Comparison of ENCODE assay signal across 8 cellular contexts in genomic region chr1:117366982-117367768, GRCh38. TPM values are rescaled to one million over a fixed set of nuclear protein-coding genes. Genes with fewer than 3 reads are reported as not detected.
DNase-seq lines count a peak whose midpoint lies in the region; ATAC-seq lines count a peak whose summit lies in the region.

Gene MAN1A2, plus strand, starts transcription at chr1:117367449. Its CDS starts 735 bp downstream, at chr1:117368184.

- peak within 1 kb of the TSS; percentile 99 for H3K18ac ChIP-seq in neuronal stem cell (ENCODE audit: low read length)

- H3K36me3 ChIP-seq in SJCRH30 (no peaks in the 10 kb centered on the region), neuronal stem cell (replicated peaks in 1 of 2; ENCODE audit: control insufficient read depth in 2 of 2, insufficient read depth in 2 of 2, low read length in 2 of 2) (no peaks in the 10 kb centered on the region)

- H2BK120ac ChIP-seq in neuronal stem cell (ENCODE audit: low read depth, low read length) = no peak within 1 kb of the TSS

- H3K4me1 ChIP-seq in SJCRH30 = peaks cover 10% of the 10 kb centered on the region
- H3K4me1 ChIP-seq in neuronal stem cell (ENCODE audit: control insufficient read depth in 2 of 2, insufficient read depth in 1 of 2, low read depth in 1 of 2, low read length in 2 of 2) = peaks cover 2 to 23% of the 10 kb centered on the region in 2 donors

- DNase-seq in DMS79 treated with DMSO at 0.1 percent for 48 hours (lab: John Stamatoyannopoulos, UW) (peak; percentile 43), HuH-7.5 (ENCODE audit: low spot score) (peak; percentile 47), SJCRH30 (peak; percentile 69 to 76), foreskin melanocyte (peak; percentile 49), neuronal stem cell (ENCODE audit: low spot score) (peak; percentile 81), substantia nigra (lab: John Stamatoyannopoulos, UW) (peak; percentile 32 to 93 (median 79))
- peak; percentile 73 for DNase-seq in activated naive CD4-positive, alpha-beta T cell treated with Interleukin-2 at 50 U/mL for 16 hours

- H4K8ac ChIP-seq in neuronal stem cell (ENCODE audit: low read depth, low read length) = no peak within 1 kb of the TSS

- H2BK5ac ChIP-seq in neuronal stem cell (ENCODE audit: low read length) = peak within 1 kb of the TSS; percentile 93

- H3K4me3 ChIP-seq in SJCRH30 (peak within 1 kb of the TSS; percentile 73), neuronal stem cell (ENCODE audit: low read length in 2 of 2) (peak within 1 kb of the TSS; percentile 87 to 97)

- H3K14ac ChIP-seq in neuronal stem cell (ENCODE audit: low read length) = no peak within 1 kb of the TSS

- H4K91ac ChIP-seq in neuronal stem cell (ENCODE audit: low read depth, low read length, poor library complexity) = peak within 1 kb of the TSS; percentile 35

- no peak within 1 kb of the TSS for H2BK12ac ChIP-seq in neuronal stem cell (ENCODE audit: low read length)

- no CpG with 5 or more reads among the region's 93 CpGs for WGBS in neuronal stem cell (ENCODE audit: extremely low coverage in 2 of 2, insufficient read length in 2 of 2, insufficient replicate concordance in 1 of 2), 2 donors

- H3K9ac ChIP-seq in neuronal stem cell (ENCODE audit: low read depth, low read length, poor library complexity) = peak within 1 kb of the TSS; percentile 94

- ATAC-seq in GM21515 (IDR thresholded peaks at IDR 0.05; ENCODE audit: unreplicated experiment) = peak; percentile 68

- peak within 1 kb of the TSS; percentile 94 for H2AFZ ChIP-seq in neuronal stem cell (ENCODE audit: low read length)

- no peaks in the 10 kb centered on the region for H3K9me3 ChIP-seq in SJCRH30 (replicated peaks)
- no peaks in the 10 kb centered on the region for H3K9me3 ChIP-seq in neuronal stem cell (replicated peaks in 1 of 2; ENCODE audit: control insufficient read depth in 2 of 2, insufficient read depth in 1 of 2, low read depth in 1 of 2, low read length in 2 of 2)

- H3K27me3 ChIP-seq in SJCRH30 (no peaks in the 10 kb centered on the region), neuronal stem cell (ENCODE audit: control insufficient read depth in 3 of 3, insufficient read depth in 3 of 3, low read depth in 1 of 3, low read length in 3 of 3) (no peaks in the 10 kb centered on the region)

- no peak within 1 kb of the TSS for H3K4ac ChIP-seq in neuronal stem cell (ENCODE audit: low read length)

- H2AK5ac ChIP-seq in neuronal stem cell (ENCODE audit: low read depth, low read length) = no peak within 1 kb of the TSS

- peak within 1 kb of the TSS; percentile 66 for H3K4me2 ChIP-seq in neuronal stem cell (ENCODE audit: insufficient read depth, low read length, poor library complexity, severe bottlenecking)

- no peak within 1 kb of the TSS for H2BK15ac ChIP-seq in neuronal stem cell (ENCODE audit: low read length)

- peak within 1 kb of the TSS; percentile 90 for H3K27ac ChIP-seq in SJCRH30
- H3K27ac ChIP-seq in neuronal stem cell (replicated peaks; ENCODE audit: low read length) = peak within 1 kb of the TSS; percentile 96
- H3K27ac ChIP-seq in substantia nigra (ENCODE audit: low read depth, low read length, poor library complexity, severe bottlenecking) = peak within 1 kb of the TSS; percentile 89

- peaks cover 2% of the 10 kb centered on the region for H3K79me1 ChIP-seq in neuronal stem cell (ENCODE audit: low read depth, low read length)

- peak within 1 kb of the TSS; percentile 86 for H3K23ac ChIP-seq in neuronal stem cell (ENCODE audit: low read depth, low read length, poor library complexity)

RNA-seq across cellular contexts. Expression of gene MAN1A2, which starts in this region (rescaled TPM):
- 68.0 and 74.2 TPM in 2 replicates for total RNA-seq in SJCRH30 (2014; rRNA removed; shearing (Covaris generic))
- 16.8 TPM for polyA plus RNA-seq in neuronal stem cell (2013, experiment 1 of 2)
- polyA plus RNA-seq in neuronal stem cell (2013, experiment 2 of 2) = 17.6 TPM

Comparison
In these comparisons a context has a peak if more than half of its experiments do, and no peak if none do; other contexts are left out.
1. Peak in every context shown above with its lines: DNase-seq, ATAC-seq, H3K4me3 ChIP-seq and H3K27ac ChIP-seq.